Comparison of ENCODE assay signal across 10 cellular contexts in the genomic region with DNA sequence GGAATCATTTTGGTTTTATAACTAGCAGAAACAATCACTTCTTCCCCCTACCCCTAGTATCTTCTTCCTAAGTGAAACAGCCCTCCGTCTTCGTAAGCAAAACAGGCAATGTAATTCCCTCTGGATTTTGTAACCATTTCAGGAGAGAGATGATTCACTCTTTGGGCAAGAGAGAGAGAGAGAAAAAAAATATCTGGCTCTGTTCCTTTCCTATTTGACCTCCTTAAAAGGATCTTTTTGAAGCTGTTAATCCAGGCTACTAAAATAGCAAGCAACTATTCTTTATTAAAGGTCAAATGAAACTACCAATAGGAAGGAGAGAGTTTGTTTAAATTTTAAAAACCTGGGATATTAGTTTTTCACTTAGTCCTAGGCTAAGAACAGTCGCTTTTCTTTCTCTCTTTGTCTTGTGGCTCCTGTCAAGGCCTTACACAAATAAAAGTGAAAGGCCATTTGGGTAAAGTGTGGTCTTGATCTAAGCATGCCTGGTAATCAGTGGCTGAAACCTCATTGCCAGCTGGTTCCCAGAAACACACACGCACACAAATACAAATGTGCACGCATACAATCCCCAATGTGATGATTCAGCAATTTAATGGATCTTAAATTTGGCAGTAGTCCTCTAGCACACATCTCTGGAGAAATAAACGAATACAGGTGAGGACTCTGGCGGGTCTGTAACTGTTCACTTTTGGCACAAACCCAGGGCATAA.
A peak's percentile ranks its signal among the peaks of the same experiment; 100 is the strongest.
DNase-seq lines count a peak whose midpoint lies in the region; ATAC-seq and TF ChIP-seq lines count a peak whose summit lies in the region.
"Had no signal": no experiment of that assay in that cellular context is flagged by ENCODE, and none has a peak within 500 bp of the region (broad histone marks: within the 10 kb centered on the region; RNA-seq: fewer than 3 reads in every experiment).

No MANE protein-coding gene starts in this region.

- CTCF ChIA-PET in RWPE1 (lab: Yijun Ruan, JAX), result no interaction called here

- 16 to 23% (median 22%) methylated on average over 7 of the region's 7 CpGs for WGBS in ovary, 3 donors

- no peak overlapping the region for H3K4me3 Mint-ChIP-seq in activated CD4-positive, alpha-beta T cell treated with anti-CD3 and anti-CD28 coated beads, Interleukin-2, amount 10 ng/mL, durations not matched to agents 24 days and 14 days
- H3K4me3 Mint-ChIP-seq: central memory CD8-positive, alpha-beta T cell had no signal

- DNase-seq in Daoy (ENCODE audit: low read depth), result peak; percentile 76
- peak; percentile 36 for DNase-seq in RWPE1 (ENCODE audit: low spot score)
- peak; percentile 87 for DNase-seq in fibroblast of gingiva (ENCODE audit: low read depth)
- DNase-seq in ovary, result peak in 1 of 5 donors; percentile 19
- no peak for DNase-seq in activated CD4-positive, alpha-beta T cell treated with anti-CD3 and anti-CD28 coated beads, Interleukin-2, amount 50 U/mL, for 4 hours
- DNase-seq in activated CD4-positive, alpha-beta T cell treated with anti-CD3 and anti-CD28 coated beads, Interleukin-2, amount 10 ng/mL, durations not matched to agents 24 days and 14 days, result no peak
- DNase-seq: small intestine had no signal

- no peak for TF ChIP-seq POLR2A in ovary (IDR thresholded peaks at IDR 0.05)

- H3K27ac ChIP-seq in RWPE1, result no peak overlapping the region
- peak overlapping the region; percentile 41 to 69 for H3K27ac ChIP-seq in ovary

- no peaks in the 10 kb centered on the region for H3K27me3 ChIP-seq in ovary

- peaks cover 2% of the 10 kb centered on the region for H3K27me3 Mint-ChIP-seq in activated CD4-positive, alpha-beta T cell treated with anti-CD3 and anti-CD28 coated beads, Interleukin-2, amount 10 ng/mL, durations not matched to agents 24 days and 14 days

- peaks cover 3% of the 10 kb centered on the region for H3K4me1 ChIP-seq in ovary (ENCODE audit: insufficient read depth)

- TF ChIP-seq EP300 in ovary (IDR thresholded peaks at IDR 0.05), result no peak

- TF ChIP-seq CTCF in RWPE1 (conservative IDR thresholded peaks at IDR 0.05; ENCODE audit: low read depth) (no peak), ovary (IDR thresholded peaks at IDR 0.05) (no peak)

- intact Hi-C loops in ovary (cut with DNase I), result no loop called here
- intact Hi-C loops in activated CD4-positive, alpha-beta T cell treated with anti-CD3 and anti-CD28 coated beads, Interleukin-2, amount 10 ng/mL, durations not matched to agents 24 days and 14 days (cut with micrococcal nuclease), result no loop called here

- H3K4me3 ChIP-seq in ovary, result peak overlapping the region; percentile 3

- ATAC-seq in GM21526 (IDR thresholded peaks at IDR 0.05; ENCODE audit: low FRiP score, unreplicated experiment) (no peak), GM19395 (IDR thresholded peaks at IDR 0.05; ENCODE audit: unreplicated experiment) (no peak)

- H3K4me1 Mint-ChIP-seq in activated CD4-positive, alpha-beta T cell treated with anti-CD3 and anti-CD28 coated beads, Interleukin-2, amount 10 ng/mL, durations not matched to agents 24 days and 14 days, result no peaks in the 10 kb centered on the region
- H3K4me1 Mint-ChIP-seq: central memory CD8-positive, alpha-beta T cell had no signal

- H3K9me3 ChIP-seq in ovary, result no peaks in the 10 kb centered on the region

- POLR2A ChIA-PET in RWPE1 (lab: Yijun Ruan, JAX; ENCODE audit: low non-redundant PET), result no interaction called here

- H3K36me3 ChIP-seq in ovary, result no peaks in the 10 kb centered on the region

- no peaks in the 10 kb centered on the region for H3K9me3 Mint-ChIP-seq in activated CD4-positive, alpha-beta T cell treated with anti-CD3 and anti-CD28 coated beads, Interleukin-2, amount 10 ng/mL, durations not matched to agents 24 days and 14 days
- H3K9me3 Mint-ChIP-seq: central memory CD8-positive, alpha-beta T cell had no signal

- H3K27ac Mint-ChIP-seq in activated CD4-positive, alpha-beta T cell treated with anti-CD3 and anti-CD28 coated beads, Interleukin-2, amount 10 ng/mL, durations not matched to agents 24 days and 14 days, result no peak overlapping the region

- no peaks in the 10 kb centered on the region for H3K36me3 Mint-ChIP-seq in activated CD4-positive, alpha-beta T cell treated with anti-CD3 and anti-CD28 coated beads, Interleukin-2, amount 10 ng/mL, durations not matched to agents 24 days and 14 days (ENCODE audit: low read depth)

Comparison
In these comparisons a context has a peak if more than half of its experiments do, and no peak if none do; other contexts are left out.
1. DNase-seq: peak in Daoy (single experiment), RWPE1 (single experiment) and fibroblast of gingiva (single experiment); none in activated CD4-positive, alpha-beta T cell treated with anti-CD3 and anti-CD28 coated beads, Interleukin-2, amount 50 U/mL, for 4 hours (0 of 2) and activated CD4-positive, alpha-beta T cell treated with anti-CD3 and anti-CD28 coated beads, Interleukin-2, amount 10 ng/mL, durations not matched to agents 24 days and 14 days (single experiment).